In the genomic region with DNA sequence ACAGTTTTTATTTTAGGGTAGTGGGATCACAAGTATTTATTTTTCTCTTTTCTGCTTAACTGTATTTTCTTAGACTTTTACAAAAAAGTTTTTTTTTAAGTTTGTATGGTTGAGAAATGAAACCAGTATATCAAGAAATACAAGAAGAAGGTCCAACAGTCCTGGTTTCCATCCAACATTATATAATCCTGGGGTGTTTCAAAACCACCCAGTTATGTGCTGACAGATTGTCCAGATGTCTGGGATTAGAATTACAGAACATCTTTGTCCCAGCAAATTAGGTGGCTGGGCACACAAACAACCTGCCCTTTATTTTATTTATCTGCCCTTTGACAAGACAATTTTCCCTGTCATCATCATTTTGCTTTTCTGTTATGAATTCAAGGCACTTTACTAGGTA, we compare ENCODE assay signal across 18 cellular contexts.
"Had no signal": no experiment of that assay in that cellular context is flagged by ENCODE, and none has a peak within 500 bp of the region (broad histone marks: within the 10 kb centered on the region; RNA-seq: fewer than 3 reads in every experiment).

No MANE protein-coding gene starts in this region.

- H3K27me3 ChIP-seq: colonic mucosa, foreskin keratinocyte, stomach, transverse colon had no signal

- DNase-seq: colonic mucosa; dermis blood vessel endothelial cell; endodermal cell; foreskin keratinocyte; head of caudate nucleus; hippocampal formation; left colon; mammary epithelial cell; mucosa of descending colon; naive thymus-derived CD8-positive, alpha-beta T cell; posterior cingulate gyrus; small intestine; stimulated activated CD4-positive, alpha-beta T cell treated with anti-CD3 and anti-CD28 coated beads, Interleukin-12 subunit alpha, Interleukin-12 subunit beta, amount 100 ng/mL, for 4 hours; stimulated activated naive CD4-positive, alpha-beta T cell; stomach; substantia nigra; transverse colon had no signal

- H3K4me1 ChIP-seq: colonic mucosa, foreskin keratinocyte, stomach, transverse colon had no signal

- H3K27ac ChIP-seq: colonic mucosa, foreskin keratinocyte, stomach, thoracic aorta, transverse colon had no signal

- H3K4me3 ChIP-seq: colonic mucosa, mucosa of descending colon, stomach, thoracic aorta, transverse colon had no signal

- H3K4me1 Mint-ChIP-seq: naive thymus-derived CD8-positive, alpha-beta T cell had no signal

- H3K9me3 Mint-ChIP-seq: endodermal cell had no signal

- ATAC-seq: foreskin keratinocyte; left colon; mucosa of descending colon; naive thymus-derived CD8-positive, alpha-beta T cell had no signal

- H3K36me3 ChIP-seq: colonic mucosa, stomach, thoracic aorta, transverse colon had no signal

- H3K9me3 ChIP-seq: colonic mucosa, mucosa of descending colon, stomach, thoracic aorta, transverse colon had no signal

- H3K36me3 Mint-ChIP-seq: naive thymus-derived CD8-positive, alpha-beta T cell had no signal

- H3K27ac Mint-ChIP-seq: endodermal cell; naive thymus-derived CD8-positive, alpha-beta T cell had no signal

- H3K4me3 Mint-ChIP-seq: endodermal cell; naive thymus-derived CD8-positive, alpha-beta T cell had no signal
